ENCODE assay signal across 18 cellular contexts in genomic region chr19:1370579-1371361, GRCh38. TPM values are rescaled to one million over a fixed set of nuclear protein-coding genes. Genes with fewer than 3 reads are reported as not detected.
DNase-seq lines count a peak whose midpoint lies in the region; ATAC-seq, FAIRE-seq and TF ChIP-seq lines count a peak whose summit lies in the region.
"Had no signal": no experiment of that assay in that cellular context is flagged by ENCODE, and none has a peak within 500 bp of the region (broad histone marks: within the 10 kb centered on the region; RNA-seq: fewer than 3 reads in every experiment).

No MANE protein-coding gene starts in this region.

- intact Hi-C loops in kidney (cut with DNase I), result no loop called here

- no peak for TF ChIP-seq RAD21 in Ishikawa (IDR thresholded peaks at IDR 0.05; ENCODE audit: low read depth)

- TF ChIP-seq CTCF in kidney (IDR thresholded peaks at IDR 0.05; ENCODE audit: borderline replicate concordance, extremely low read depth, insufficient read depth), result no peak

- no peak for FAIRE-seq in kidney (lab: Jason Lieb, UNC)
- FAIRE-seq: GM18507 had no signal

- peak overlapping the region; percentile 1 to 79 for H3K27ac ChIP-seq in kidney (ENCODE audit: low read depth in 2 of 2, low read length in 2 of 2)
- H3K27ac ChIP-seq: SJCRH30 had no signal

- no peak for ATAC-seq in GM21526 (IDR thresholded peaks at IDR 0.05; ENCODE audit: low FRiP score, unreplicated experiment)
- no peak for ATAC-seq in GM18861 (IDR thresholded peaks at IDR 0.05; ENCODE audit: unreplicated experiment)

- H3K9me3 ChIP-seq in kidney (ENCODE audit: control insufficient read depth in 1 of 2, low read length in 2 of 2), result no peaks in the 10 kb centered on the region
- H3K9me3 ChIP-seq: BE2C, HAP-1, SJCRH30 had no signal

- peak overlapping the region in 1 of 2 donors; percentile 28 for H3K4me3 ChIP-seq in kidney (ENCODE audit: low read length in 2 of 2)
- H3K4me3 ChIP-seq: HAP-1, SJCRH30 had no signal

- no peak overlapping the region for H3K9ac ChIP-seq in kidney (ENCODE audit: low read length in 2 of 2)

- peak; percentile 88 for DNase-seq in COLO668 (lab: John Stamatoyannopoulos, UW; ENCODE audit: unreplicated experiment)
- peak; percentile 96 for DNase-seq in kidney
- peak; percentile 80 for DNase-seq in renal cortical epithelial cell (ENCODE audit: low read depth)
- no peak for DNase-seq in NCI-H1417 treated with DMSO at 0.1 percent for 48 hours (lab: John Stamatoyannopoulos, UW)
- DNase-seq: BE2C; CD8-positive, alpha-beta memory T cell; DMS 273 treated with DMSO at 0.1 percent for 48 hours; NCI-H1048; NCI-H1694; NCI-H2107; NCI-H446; NCI-H774; SJCRH30 had no signal

- H3K4me1 ChIP-seq in kidney (ENCODE audit: control insufficient read depth in 1 of 2, insufficient read depth in 1 of 2, low read depth in 1 of 2, low read length in 2 of 2), result peaks cover 5 to 8% of the 10 kb centered on the region in 2 donors

- peaks cover 12 to 28% of the 10 kb centered on the region in 2 donors for H3K36me3 ChIP-seq in kidney (ENCODE audit: control insufficient read depth in 1 of 2, insufficient read depth in 2 of 2, low read length in 2 of 2)

- TF ChIP-seq EP300 in Ishikawa (IDR thresholded peaks at IDR 0.05; ENCODE audit: borderline replicate concordance), result peak; percentile 66

TF ChIP-seq in Ishikawa, 13 proteins besides CTCF, POLR2A, EP300 and RAD21:
- TF ChIP-seq, protein P1, sequence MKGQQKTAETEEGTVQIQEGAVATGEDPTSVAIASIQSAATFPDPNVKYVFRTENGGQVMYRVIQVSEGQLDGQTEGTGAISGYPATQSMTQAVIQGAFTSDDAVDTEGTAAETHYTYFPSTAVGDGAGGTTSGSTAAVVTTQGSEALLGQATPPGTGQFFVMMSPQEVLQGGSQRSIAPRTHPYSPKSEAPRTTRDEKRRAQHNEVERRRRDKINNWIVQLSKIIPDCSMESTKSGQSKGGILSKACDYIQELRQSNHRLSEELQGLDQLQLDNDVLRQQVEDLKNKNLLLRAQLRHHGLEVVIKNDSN (IDR thresholded peaks at IDR 0.05), result peak; percentile 95
- TF ChIP-seq CEBPB (IDR thresholded peaks at IDR 0.05) (peak; percentile 93), TCF12 (IDR thresholded peaks at IDR 0.05; ENCODE audit: low read depth) (peak; percentile 64; the same call in 1 of the 2 replicates), CREB1 (IDR thresholded peaks at IDR 0.05; ENCODE audit: low read depth) (no peak), FOXM1 (IDR thresholded peaks at IDR 0.05; ENCODE audit: borderline replicate concordance, low read depth) (no peak), TEAD4 (IDR thresholded peaks at IDR 0.05) (0 out of 2 replicates have a peak, but pooled peaks have one; percentile 15), MAX (IDR thresholded peaks at IDR 0.05) (peak; percentile 94), NFIC (IDR thresholded peaks at IDR 0.05) (no peak), EGR1 (IDR thresholded peaks at IDR 0.05) (no peak), ZBTB7A (IDR thresholded peaks at IDR 0.05; ENCODE audit: low read depth) (no peak), TAF1 (IDR thresholded peaks at IDR 0.05; ENCODE audit: low read depth) (no peak), YY1 (IDR thresholded peaks at IDR 0.05; ENCODE audit: low read depth) (peak; percentile 20; the same call in 1 of the 2 replicates)
- TF ChIP-seq, protein P2, sequence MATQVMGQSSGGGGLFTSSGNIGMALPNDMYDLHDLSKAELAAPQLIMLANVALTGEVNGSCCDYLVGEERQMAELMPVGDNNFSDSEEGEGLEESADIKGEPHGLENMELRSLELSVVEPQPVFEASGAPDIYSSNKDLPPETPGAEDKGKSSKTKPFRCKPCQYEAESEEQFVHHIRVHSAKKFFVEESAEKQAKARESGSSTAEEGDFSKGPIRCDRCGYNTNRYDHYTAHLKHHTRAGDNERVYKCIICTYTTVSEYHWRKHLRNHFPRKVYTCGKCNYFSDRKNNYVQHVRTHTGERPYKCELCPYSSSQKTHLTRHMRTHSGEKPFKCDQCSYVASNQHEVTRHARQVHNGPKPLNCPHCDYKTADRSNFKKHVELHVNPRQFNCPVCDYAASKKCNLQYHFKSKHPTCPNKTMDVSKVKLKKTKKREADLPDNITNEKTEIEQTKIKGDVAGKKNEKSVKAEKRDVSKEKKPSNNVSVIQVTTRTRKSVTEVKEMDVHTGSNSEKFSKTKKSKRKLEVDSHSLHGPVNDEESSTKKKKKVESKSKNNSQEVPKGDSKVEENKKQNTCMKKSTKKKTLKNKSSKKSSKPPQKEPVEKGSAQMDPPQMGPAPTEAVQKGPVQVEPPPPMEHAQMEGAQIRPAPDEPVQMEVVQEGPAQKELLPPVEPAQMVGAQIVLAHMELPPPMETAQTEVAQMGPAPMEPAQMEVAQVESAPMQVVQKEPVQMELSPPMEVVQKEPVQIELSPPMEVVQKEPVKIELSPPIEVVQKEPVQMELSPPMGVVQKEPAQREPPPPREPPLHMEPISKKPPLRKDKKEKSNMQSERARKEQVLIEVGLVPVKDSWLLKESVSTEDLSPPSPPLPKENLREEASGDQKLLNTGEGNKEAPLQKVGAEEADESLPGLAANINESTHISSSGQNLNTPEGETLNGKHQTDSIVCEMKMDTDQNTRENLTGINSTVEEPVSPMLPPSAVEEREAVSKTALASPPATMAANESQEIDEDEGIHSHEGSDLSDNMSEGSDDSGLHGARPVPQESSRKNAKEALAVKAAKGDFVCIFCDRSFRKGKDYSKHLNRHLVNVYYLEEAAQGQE (IDR thresholded peaks at IDR 0.05; ENCODE audit: low read depth), result no peak

RNA-seq across cellular contexts. Expression of gene NDUFS7, which starts 12.9 kb away (rescaled TPM):
- total RNA-seq in kidney (85.5 TPM), renal cortical epithelial cell (56.8 and 70.2 TPM in 2 replicates)
- 265 TPM for polyA plus RNA-seq in kidney (ENCODE audit: insufficient read depth, low read depth, low replicate concordance)

RNA-seq across cellular contexts. Expression of gene GAMT, which starts 30.6 kb away (rescaled TPM):
- total RNA-seq in kidney (16.3 TPM), renal cortical epithelial cell (13.4 and 15.4 TPM in 2 replicates)
- 209 TPM for polyA plus RNA-seq in kidney (ENCODE audit: insufficient read depth, low read depth, low replicate concordance)

RNA-seq across cellular contexts. Expression of gene DAZAP1, which starts 36.6 kb away (rescaled TPM):
- total RNA-seq in kidney, result 98.5 TPM
- polyA plus RNA-seq in kidney (ENCODE audit: insufficient read depth, low read depth, low replicate concordance), result 47.7 TPM
- 49.2 and 96.9 TPM in 2 replicates for total RNA-seq in renal cortical epithelial cell
